In the genomic region with DNA sequence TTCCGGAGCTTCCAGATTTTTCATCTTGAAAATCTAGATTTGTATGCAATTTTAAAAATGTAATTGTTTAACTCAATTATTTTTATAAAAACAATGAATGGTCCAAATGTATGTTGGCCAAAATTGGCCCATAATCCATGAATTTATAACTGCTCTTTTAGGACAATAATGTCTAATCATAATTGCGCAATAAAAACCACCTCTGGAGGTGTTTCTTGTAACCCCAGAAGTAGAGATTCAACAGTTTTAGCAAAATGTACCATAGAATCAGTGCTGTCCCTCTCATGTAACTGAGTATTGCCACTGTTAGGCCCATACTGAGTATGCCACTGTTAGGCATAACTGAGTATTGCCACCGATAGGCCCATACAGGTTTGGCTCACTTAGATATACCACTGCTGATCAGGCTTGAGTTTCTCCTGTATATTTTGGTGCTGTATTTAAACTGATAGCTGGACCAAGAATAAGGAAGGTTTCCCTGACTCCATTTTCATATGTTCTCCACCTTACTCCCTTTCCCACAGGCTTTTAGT, we compare ENCODE assay signal across 20 cellular contexts.
DNase-seq lines count a peak whose midpoint lies in the region; ATAC-seq and TF ChIP-seq lines count a peak whose summit lies in the region.
"Had no signal": no experiment of that assay in that cellular context is flagged by ENCODE, and none has a peak within 500 bp of the region (broad histone marks: within the 10 kb centered on the region; RNA-seq: fewer than 3 reads in every experiment).

No MANE protein-coding gene starts in this region.

- intact Hi-C loops in activated CD8-positive, alpha-beta T cell treated with anti-CD3 and anti-CD28 coated beads for 36 hours (cut with micrococcal nuclease): no loop called here
- intact Hi-C loops in natural killer cell (cut with micrococcal nuclease) (loop anchor here (5.0 kb wide), 3 partner anchors 80 to 185 kb away; a partner anchor contains a TSS), testis (cut with DNase I; ENCODE audit: low total_unique reads) (no loop called here)

- H3K9me3 ChIP-seq in DOHH2 (ENCODE audit: control insufficient read depth, insufficient read depth, low read length) (no peaks in the 10 kb centered on the region), testis (no peaks in the 10 kb centered on the region)

- no peaks in the 10 kb centered on the region for H3K9me2 ChIP-seq in DOHH2 (replicated peaks; ENCODE audit: control insufficient read depth, low read length)

- no peaks in the 10 kb centered on the region for H3K9me3 Mint-ChIP-seq in activated CD8-positive, alpha-beta T cell treated with anti-CD3 and anti-CD28 coated beads for 36 hours
- no peaks in the 10 kb centered on the region for H3K9me3 Mint-ChIP-seq in natural killer cell
- H3K9me3 Mint-ChIP-seq: HFFc6 had no signal

- peak overlapping the region; percentile 59 for H3K27ac Mint-ChIP-seq in activated CD8-positive, alpha-beta T cell treated with anti-CD3 and anti-CD28 coated beads for 36 hours
- peak overlapping the region; percentile 83 to 97 for H3K27ac Mint-ChIP-seq in natural killer cell
- H3K27ac Mint-ChIP-seq: B cell, HFFc6 had no signal

- H3K27ac ChIP-seq in DOHH2 (ENCODE audit: low read depth, low read length) (no peak overlapping the region), testis (no peak overlapping the region)
- H3K27ac ChIP-seq: 22Rv1, SK-N-MC had no signal

- in situ Hi-C loops in ACHN (cut with HindIII; ENCODE audit: low pct_ligation_motif_present, low pct_unique_long_range_greater_than_20kb, low sequenced_read_pairs): no loop called here

- H3K36me3 ChIP-seq in DOHH2 (ENCODE audit: control insufficient read depth, low read length) (no peaks in the 10 kb centered on the region), testis (ENCODE audit: low read depth, missing control alignments) (no peaks in the 10 kb centered on the region)

- peaks cover 44% of the 10 kb centered on the region for H3K4me1 Mint-ChIP-seq in activated CD8-positive, alpha-beta T cell treated with anti-CD3 and anti-CD28 coated beads for 36 hours (ENCODE audit: low read depth)
- H3K4me1 Mint-ChIP-seq in natural killer cell: peaks cover 70 to 74% of the 10 kb centered on the region in 2 donors

- H3K27me3 Mint-ChIP-seq in activated CD8-positive, alpha-beta T cell treated with anti-CD3 and anti-CD28 coated beads for 36 hours: no peaks in the 10 kb centered on the region
- no peaks in the 10 kb centered on the region for H3K27me3 Mint-ChIP-seq in natural killer cell (ENCODE audit: low read depth in 2 of 2)
- H3K27me3 Mint-ChIP-seq: B cell had no signal

- POLR2A ChIA-PET in activated CD8-positive, alpha-beta T cell treated with anti-CD3 and anti-CD28 coated beads for 36 hours (lab: Charles Lee): interaction anchor here (1.1 kb wide), 1 partner anchor 15 kb away, joined by 3 read pairs; no protein-coding TSS in a partner anchor

- no peak for ATAC-seq in activated CD8-positive, alpha-beta T cell treated with anti-CD3 and anti-CD28 coated beads for 36 hours
- ATAC-seq in natural killer cell (peak; percentile 70 to 78 (median 77)), GM21786 (IDR thresholded peaks at IDR 0.05; ENCODE audit: unreplicated experiment) (no peak)
- ATAC-seq: Panc1 had no signal

- DNase-seq in NCI-H82 (lab: John Stamatoyannopoulos, UW): peak; percentile 16
- no peak for DNase-seq in NCI-H82 treated with DMSO at 0.1 percent for 48 hours (lab: John Stamatoyannopoulos, UW; ENCODE audit: unreplicated experiment)
- no peak for DNase-seq in activated CD8-positive, alpha-beta T cell treated with anti-CD3 and anti-CD28 coated beads for 36 hours
- DNase-seq in natural killer cell: no peak
- no peak for DNase-seq in testis
- DNase-seq in ACHN: no peak
- DNase-seq: Calu3, EL, H7, HFFc6, NCI-H1417 treated with DMSO at 0.1 percent for 48 hours, NCI-H1930, NCI-H226, NCI-H524 had no signal

- H3K27me3 ChIP-seq in DOHH2 (ENCODE audit: control insufficient read depth, low read length) (no peaks in the 10 kb centered on the region), testis (no peaks in the 10 kb centered on the region)

- H3K4me2 ChIP-seq in DOHH2 (ENCODE audit: low read length): peak overlapping the region; percentile 18

- no peaks in the 10 kb centered on the region for H3F3A ChIP-seq in DOHH2 (ENCODE audit: control insufficient read depth, insufficient read depth)

- TF ChIP-seq POLR2A in testis (IDR thresholded peaks at IDR 0.05): no peak

- TF ChIP-seq CTCF in DOHH2 (IDR thresholded peaks at IDR 0.05; ENCODE audit: low read depth, low read length, poor library complexity, severe bottlenecking) (no peak), natural killer cell (IDR thresholded peaks at IDR 0.05) (no peak), testis (IDR thresholded peaks at IDR 0.05) (no peak)
- TF ChIP-seq CTCF in activated CD8-positive, alpha-beta T cell treated with anti-CD3 and anti-CD28 coated beads for 36 hours (IDR thresholded peaks at IDR 0.05): no peak

- H3K36me3 Mint-ChIP-seq in activated CD8-positive, alpha-beta T cell treated with anti-CD3 and anti-CD28 coated beads for 36 hours (ENCODE audit: low read depth): peaks cover 35% of the 10 kb centered on the region
- H3K36me3 Mint-ChIP-seq in natural killer cell: peaks cover 9% of the 10 kb centered on the region

- H4K20me1 ChIP-seq in DOHH2 (ENCODE audit: control insufficient read depth, insufficient read depth, low read depth, low read length): no peaks in the 10 kb centered on the region

- no peaks in the 10 kb centered on the region for H3K79me2 ChIP-seq in DOHH2 (ENCODE audit: control insufficient read depth, low read length)

- H3K4me3 ChIP-seq in DOHH2 (ENCODE audit: low read length): no peak overlapping the region
- H3K4me3 ChIP-seq in testis: no peak overlapping the region
- H3K4me3 ChIP-seq: SK-N-MC had no signal

- H3K4me1 ChIP-seq in DOHH2 (ENCODE audit: control insufficient read depth, low read length): peaks cover 10% of the 10 kb centered on the region
- no peaks in the 10 kb centered on the region for H3K4me1 ChIP-seq in testis

- WGBS in testis, 2 donors: 65 to 67% methylated on average over 3 of the region's 3 CpGs

- H3K4me3 Mint-ChIP-seq in activated CD8-positive, alpha-beta T cell treated with anti-CD3 and anti-CD28 coated beads for 36 hours: no peak overlapping the region
- H3K4me3 Mint-ChIP-seq in natural killer cell: peak overlapping the region; percentile 64
- H3K4me3 Mint-ChIP-seq: B cell, HFFc6 had no signal

- CTCF ChIA-PET in activated CD8-positive, alpha-beta T cell treated with anti-CD3 and anti-CD28 coated beads for 36 hours (lab: Charles Lee): interaction anchor here (0.9 to 2.3 kb wide), 9 partner anchors 11 to 234 kb away, joined by 3 to 9 read pairs (median 4); no protein-coding TSS in a partner anchor

Comparison
In these comparisons a context has a peak if more than half of its experiments do, and no peak if none do; other contexts are left out.
1. ATAC-seq: peak in natural killer cell (3 of 3); none in activated CD8-positive, alpha-beta T cell treated with anti-CD3 and anti-CD28 coated beads for 36 hours (single experiment) and GM21786 (single experiment).